ENCODE assay signal across 13 cellular contexts in the genomic region with DNA sequence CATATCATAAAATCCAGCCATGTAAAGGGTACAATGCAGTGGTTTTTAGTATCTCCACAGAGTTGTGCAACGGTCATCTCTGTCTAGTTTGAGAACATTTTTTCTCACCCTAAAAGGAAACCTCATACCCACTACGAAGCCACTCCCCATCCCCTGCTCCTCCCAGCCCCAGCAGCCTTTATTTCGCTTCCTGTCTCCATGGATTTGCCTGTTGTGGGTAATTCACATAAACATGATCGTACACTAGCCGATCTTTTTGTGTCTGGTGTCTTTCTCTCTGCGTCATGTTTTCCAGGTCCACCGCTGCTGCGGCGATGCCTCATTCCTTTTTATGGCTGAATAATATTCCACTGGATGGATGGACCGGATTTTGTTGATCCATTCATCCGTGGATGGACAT. TPM values are rescaled to one million over a fixed set of nuclear protein-coding genes. Genes with fewer than 3 reads are reported as not detected.
DNase-seq lines count a peak whose midpoint lies in the region; ATAC-seq and TF ChIP-seq lines count a peak whose summit lies in the region.
"Had no signal": no experiment of that assay in that cellular context is flagged by ENCODE, and none has a peak within 500 bp of the region (broad histone marks: within the 10 kb centered on the region; RNA-seq: fewer than 3 reads in every experiment).

No MANE protein-coding gene starts in this region.

- H3K27me3 ChIP-seq in heart left ventricle (no peaks in the 10 kb centered on the region), upper lobe of left lung (no peaks in the 10 kb centered on the region)
- H3K27me3 ChIP-seq: neutrophil had no signal

- H3K27ac ChIP-seq in heart left ventricle (peak overlapping the region in 7 of 12 donors; percentile 6 to 81 (median 43)), upper lobe of left lung (peak overlapping the region in 3 of 4 donors; percentile 46 to 59 (median 50))
- H3K27ac ChIP-seq: HL-60, neutrophil had no signal

- no peak for TF ChIP-seq POLR2A in heart left ventricle (IDR thresholded peaks at IDR 0.05)
- no peak for TF ChIP-seq POLR2A in upper lobe of left lung (IDR thresholded peaks at IDR 0.05)

- H3K4me1 Mint-ChIP-seq in central memory CD8-positive, alpha-beta T cell, result peaks cover 37% of the 10 kb centered on the region
- H3K4me1 Mint-ChIP-seq in Calu3 (ENCODE audit: low read depth, unreplicated experiment), result peaks cover 19% of the 10 kb centered on the region

- H3K27me3 Mint-ChIP-seq in central memory CD8-positive, alpha-beta T cell, result no peaks in the 10 kb centered on the region
- no peaks in the 10 kb centered on the region for H3K27me3 Mint-ChIP-seq in Calu3 (ENCODE audit: unreplicated experiment)

- BruUV-seq in Calu3 (replicated peaks; lab: Mats Ljungman, UMichigan), result no TSS peak

- no peak overlapping the region for H3K4me3 Mint-ChIP-seq in central memory CD8-positive, alpha-beta T cell
- H3K4me3 Mint-ChIP-seq in Calu3 (ENCODE audit: low read depth, unreplicated experiment), result no peak overlapping the region

- TF ChIP-seq CTCF in heart left ventricle (IDR thresholded peaks at IDR 0.05) (no peak), mucosa of descending colon (IDR thresholded peaks at IDR 0.05) (no peak), upper lobe of left lung (IDR thresholded peaks at IDR 0.05) (no peak), Calu3 (IDR thresholded peaks at IDR 0.05; ENCODE audit: unreplicated experiment) (no peak)

- CTCF ChIA-PET in Calu3 (lab: Charles Lee), result no interaction called here

- H3K4me1 ChIP-seq in heart left ventricle (peaks cover 0 to 34% (median 20%) of the 10 kb centered on the region in 12 donors), mucosa of descending colon (ENCODE audit: low read depth) (peaks cover 12% of the 10 kb centered on the region), upper lobe of left lung (peaks cover 7 to 30% (median 13%) of the 10 kb centered on the region in 4 donors)

- WGBS in heart left ventricle, 4 donors, result 84 to 91% (median 87%) methylated on average over 10 to 11 of the region's 11 CpGs
- WGBS in upper lobe of left lung, 2 donors, result 70 to 82% methylated on average over 10 of the region's 11 CpGs

- H3K27ac Mint-ChIP-seq in central memory CD8-positive, alpha-beta T cell (ENCODE audit: low read depth), result peak overlapping the region; percentile 91
- H3K27ac Mint-ChIP-seq in Calu3 (ENCODE audit: unreplicated experiment), result no peak overlapping the region

- H3K36me3 Mint-ChIP-seq in central memory CD8-positive, alpha-beta T cell (ENCODE audit: insufficient read depth), result peaks cover 5% of the 10 kb centered on the region
- peaks cover 16% of the 10 kb centered on the region for H3K36me3 Mint-ChIP-seq in Calu3 (ENCODE audit: insufficient read depth, unreplicated experiment)

- no peaks in the 10 kb centered on the region for H3K36me3 ChIP-seq in heart left ventricle
- H3K36me3 ChIP-seq in mucosa of descending colon (ENCODE audit: low read depth), result no peaks in the 10 kb centered on the region
- no peaks in the 10 kb centered on the region for H3K36me3 ChIP-seq in upper lobe of left lung
- H3K36me3 ChIP-seq: neutrophil had no signal

- H3K9me3 Mint-ChIP-seq in central memory CD8-positive, alpha-beta T cell, result no peaks in the 10 kb centered on the region
- no peaks in the 10 kb centered on the region for H3K9me3 Mint-ChIP-seq in Calu3 (ENCODE audit: low read depth, unreplicated experiment)

- intact Hi-C loops in heart left ventricle (cut with DNase I) (no loop called here), Right ventricle myocardium superior (cut with DNase I) (no loop called here), mucosa of descending colon (cut with DNase I, micrococcal nuclease) (no loop called here), Calu3 (cut with micrococcal nuclease; ENCODE audit: unreplicated experiment) (no loop called here)

- TF ChIP-seq EP300 in upper lobe of left lung (IDR thresholded peaks at IDR 0.05), result no peak

- ATAC-seq in heart left ventricle (peak in 1 of 4 donors; percentile 15), Right ventricle myocardium superior (ENCODE audit: poor library complexity) (no peak), mucosa of descending colon (peak; percentile 18), upper lobe of left lung (ENCODE audit: low FRiP score in 2 of 2) (peak in 1 of 2 donors; percentile 42), GM19452 (IDR thresholded peaks at IDR 0.05; ENCODE audit: unreplicated experiment) (no peak)
- no peak for ATAC-seq in central memory CD8-positive, alpha-beta T cell (replicated peaks; ENCODE audit: extremely low read depth, poor library complexity, severe bottlenecking)

- H3K9me3 ChIP-seq in heart left ventricle, result no peaks in the 10 kb centered on the region
- no peaks in the 10 kb centered on the region for H3K9me3 ChIP-seq in mucosa of descending colon
- H3K9me3 ChIP-seq in upper lobe of left lung, result no peaks in the 10 kb centered on the region
- H3K9me3 ChIP-seq: neutrophil had no signal

- no peak overlapping the region for H3K4me3 ChIP-seq in heart left ventricle
- no peak overlapping the region for H3K4me3 ChIP-seq in mucosa of descending colon
- H3K4me3 ChIP-seq in upper lobe of left lung, result no peak overlapping the region

- no peak for DNase-seq in heart left ventricle
- no peak for DNase-seq in Right ventricle myocardium superior
- DNase-seq in central memory CD8-positive, alpha-beta T cell (ENCODE audit: low spot score in 2 of 2), result no peak
- DNase-seq in mucosa of descending colon, result no peak
- no peak for DNase-seq in upper lobe of left lung
- DNase-seq in Calu3, result no peak
- DNase-seq in NCI-H2081 treated with DMSO at 0.1 percent for 48 hours (lab: John Stamatoyannopoulos, UW), result no peak
- DNase-seq: NCI-H1092 treated with DMSO at 0.1 percent for 48 hours; stimulated activated CD4-positive, alpha-beta T cell treated with anti-CD3 and anti-CD28 coated beads, Interleukin-4, amount 100 ng/mL, for 24 hours; T-helper 2 cell had no signal

RNA-seq across cellular contexts. Expression of gene BICRA, which starts 28.6 kb away (rescaled TPM):
- 10 to 100 TPM in 3 of 9 donors, 1 to 10 TPM in 6; 5.3 to 14.5 (median 8.7) TPM for total RNA-seq in heart left ventricle
- 1 to 10 TPM; 7.2 to 7.6 TPM for polyA plus RNA-seq in heart left ventricle
- total RNA-seq in Right ventricle myocardium superior, result 7.2 TPM
- 10 to 100 TPM; 18.1 to 19.7 (median 18.5) TPM for total RNA-seq in mucosa of descending colon
- 10 to 100 TPM in 4 of 6 donors, 1 to 10 TPM in 2; 5.0 to 66.1 (median 15.2) TPM for total RNA-seq in upper lobe of left lung
- 24.4 TPM in 2 replicates for total RNA-seq in Calu3 (2022)
